In genomic region chr16:3878610-3879009, GRCh38 we compare ENCODE assay signal across 8 cellular contexts. TPM values are rescaled to one million over a fixed set of nuclear protein-coding genes. Genes with fewer than 3 reads are reported as not detected.
DNase-seq lines count a peak whose midpoint lies in the region; ATAC-seq and TF ChIP-seq lines count a peak whose summit lies in the region.

No MANE protein-coding gene starts in this region.

- H2AK5ac ChIP-seq in IMR-90 (ENCODE audit: low read depth, low read length): no peak overlapping the region

- ATAC-seq in IMR-90 (ENCODE audit: low read depth): no peak
- ATAC-seq in GM18873 (IDR thresholded peaks at IDR 0.05; ENCODE audit: low FRiP score, unreplicated experiment): no peak
- no peak for ATAC-seq in GM21737 (IDR thresholded peaks at IDR 0.05; ENCODE audit: unreplicated experiment)
- ATAC-seq in body of pancreas: no peak

- H3K9ac ChIP-seq in IMR-90 (ENCODE audit: low read depth, low read length): peak overlapping the region; percentile 74; the same call in 1 of the 2 replicates

- POLR2A ChIA-PET in IMR-90 (lab: Charles Lee; ENCODE audit: unreplicated experiment): interaction anchor here (0.5 kb wide), 1 partner anchor 229 kb away, joined by 20 read pairs; no protein-coding TSS in a partner anchor

- no peak overlapping the region for H2AK9ac ChIP-seq in IMR-90 (replicated peaks; ENCODE audit: low read depth, low read length, poor library complexity)

- H3K27ac ChIP-seq in IMR-90 (ENCODE audit: insufficient read depth, low read length) (no peak overlapping the region), body of pancreas (no peak overlapping the region)

- H3K9me1 ChIP-seq in IMR-90 (ENCODE audit: insufficient read depth, low read length): peaks cover 31% of the 10 kb centered on the region

- H3K9me3 ChIP-seq in IMR-90 (ENCODE audit: control insufficient read depth, insufficient read depth, low read length): no peaks in the 10 kb centered on the region
- H3K9me3 ChIP-seq in mononuclear cell (ENCODE audit: low read depth, low read length): no peaks in the 10 kb centered on the region
- no peaks in the 10 kb centered on the region for H3K9me3 ChIP-seq in body of pancreas

- peaks cover 27% of the 10 kb centered on the region for H3K4me1 ChIP-seq in IMR-90 (ENCODE audit: control insufficient read depth, insufficient read depth, low read length)
- H3K4me1 ChIP-seq in mononuclear cell (ENCODE audit: insufficient read depth, low read length): peaks cover 59% of the 10 kb centered on the region
- H3K4me1 ChIP-seq in body of pancreas: peaks cover 57% of the 10 kb centered on the region

- H3K79me1 ChIP-seq in IMR-90 (ENCODE audit: low read depth in 1 of 2, low read length in 2 of 2): peaks cover 4 to 66% of the 10 kb centered on the region in 2 experiments

- CTCF ChIA-PET in IMR-90 (lab: Yijun Ruan, JAX): interaction anchor here (0.6 to 1.6 kb wide), 4 partner anchors 40 to 188 kb away, joined by 3 to 4 read pairs (median 4); no protein-coding TSS in a partner anchor

- no peak overlapping the region for H4K8ac ChIP-seq in IMR-90 (ENCODE audit: low read depth in 2 of 2, low read length in 2 of 2)

- H3K4me3 ChIP-seq in AG09309 (ENCODE audit: control insufficient read depth, low read depth, low read length) (peak overlapping the region; percentile 97), IMR-90 (ENCODE audit: insufficient read depth, low read depth, low read length) (peak overlapping the region; percentile 76), astrocyte of the spinal cord (ENCODE audit: low read depth, low read length) (peak overlapping the region; percentile 84), mononuclear cell (ENCODE audit: low read length) (peak overlapping the region; percentile 71), body of pancreas (no peak overlapping the region)

- no peak overlapping the region for H3K4ac ChIP-seq in IMR-90 (ENCODE audit: low read depth, low read length)

- H3K56ac ChIP-seq in IMR-90 (ENCODE audit: extremely low read depth, insufficient read depth, low read length): peak overlapping the region; percentile 48; the same call in 1 of the 2 replicates

- TF ChIP-seq CTCF in AG09309 (IDR thresholded peaks at IDR 0.05; ENCODE audit: control insufficient read depth, insufficient read depth, low read depth, low read length, missing control alignments): no peak
- no peak for TF ChIP-seq CTCF in IMR-90 (conservative IDR thresholded peaks at IDR 0.05; ENCODE audit: low read depth, low read length)
- no peak for TF ChIP-seq CTCF in astrocyte of the spinal cord (IDR thresholded peaks at IDR 0.05; ENCODE audit: low read depth, low read length)
- TF ChIP-seq CTCF in body of pancreas (IDR thresholded peaks at IDR 0.05): no peak

- H2BK5ac ChIP-seq in IMR-90 (ENCODE audit: low read depth, low read length, poor library complexity, severe bottlenecking): no peak overlapping the region

- intact Hi-C loops in IMR-90 (cut with micrococcal nuclease) (loop anchor here (1.0 to 5.0 kb wide), 5 partner anchors 106 to 374 kb away; partner anchors contain the start of gene ADCY9), body of pancreas (cut with DNase I) (loop anchor here (10.0 kb wide), 3 partner anchors 94 to 184 kb away; no protein-coding TSS in a partner anchor)

- H2AFZ ChIP-seq in IMR-90 (replicated peaks; ENCODE audit: low read length, poor library complexity): no peak overlapping the region

- peak overlapping the region; percentile 87 for H3K4me2 ChIP-seq in IMR-90 (ENCODE audit: low read depth, low read length)

- TSS peak; percentile 44 for BruUV-seq in IMR-90 (replicated peaks; lab: Mats Ljungman, UMichigan)

- H2BK120ac ChIP-seq in IMR-90 (ENCODE audit: low read depth, low read length): no peak overlapping the region

- no peak for TF ChIP-seq POLR2A in IMR-90 (IDR thresholded peaks at IDR 0.05; ENCODE audit: low read depth, low read length)
- no peak for TF ChIP-seq POLR2A in body of pancreas (IDR thresholded peaks at IDR 0.05)

- H3K36me3 ChIP-seq in IMR-90 (ENCODE audit: control insufficient read depth, insufficient read depth, low read length): no peaks in the 10 kb centered on the region; the same call in 1 of the 2 replicates
- H3K36me3 ChIP-seq in body of pancreas (replicated peaks in 1 of 2; ENCODE audit: insufficient read depth in 1 of 2, low read depth in 2 of 2): no peaks in the 10 kb centered on the region

- H2BK15ac ChIP-seq in IMR-90 (ENCODE audit: low read depth, low read length): no peak overlapping the region

- in situ Hi-C loops in IMR-90 (cut with MboI; ENCODE audit: low sequenced_read_pairs) (no loop called here), astrocyte of the spinal cord (cut with HindIII; ENCODE audit: low sequenced_read_pairs) (no loop called here)

- dilution Hi-C loops in IMR-90 (cut with HindIII; ENCODE audit: low sequenced_read_pairs, unreplicated experiment): no loop called here

- 0% methylated on average over 1 of the region's 8 CpGs; no CpG with 5 or more reads in 1 of the 2 experiments for WGBS in IMR-90 (ENCODE audit: extremely low coverage in 2 of 2, insufficient read length in 1 of 2), 2 experiments
- 4 to 10% methylated on average over 8 of the region's 8 CpGs for WGBS in body of pancreas, 2 donors

- H2BK20ac ChIP-seq in IMR-90 (ENCODE audit: low read depth, low read length): no peak overlapping the region

- H3K18ac ChIP-seq in IMR-90 (ENCODE audit: low read depth, low read length): no peak overlapping the region

- peak overlapping the region; percentile 89; the same call in 1 of the 2 replicates for H3K23ac ChIP-seq in IMR-90 (ENCODE audit: low read depth, low read length)

- H4K5ac ChIP-seq in IMR-90 (ENCODE audit: low read depth, low read length): no peak overlapping the region

- no peak overlapping the region for H3K14ac ChIP-seq in IMR-90 (replicated peaks; ENCODE audit: low read depth, low read length)

- no peak overlapping the region for H4K91ac ChIP-seq in IMR-90 (ENCODE audit: insufficient read depth, low read depth, low read length)

- DNase-seq in AG09309 (ENCODE audit: low read depth) (no peak), IMR-90 (peak; percentile 38), astrocyte of the spinal cord (ENCODE audit: low read depth, low spot score) (peak; percentile 37), body of pancreas (no peak)
- no peak for DNase-seq in stimulated activated CD4-positive, alpha-beta T cell treated with anti-CD3 and anti-CD28 coated beads, Interleukin-1b, Interleukin-23, amount 100 ng/mL, for 48 hours

- peaks cover 63% of the 10 kb centered on the region for H4K20me1 ChIP-seq in IMR-90 (ENCODE audit: insufficient read depth, low read length)

- no peak for TF ChIP-seq RAD21 in IMR-90 (IDR thresholded peaks at IDR 0.05; ENCODE audit: low read length)

- H3K27me3 ChIP-seq in IMR-90 (ENCODE audit: control insufficient read depth, insufficient read depth, low read length) (no peaks in the 10 kb centered on the region), mononuclear cell (ENCODE audit: insufficient read depth, low read length) (no peaks in the 10 kb centered on the region), body of pancreas (no peaks in the 10 kb centered on the region)

TF ChIP-seq in IMR-90, 13 proteins besides CTCF, POLR2A, EP300 and RAD21:
- no peak for TF ChIP-seq MAFK (IDR thresholded peaks at IDR 0.05; ENCODE audit: low read depth, low read length)
- no peak for TF ChIP-seq FOS (IDR thresholded peaks at IDR 0.05; ENCODE audit: low read depth, low read length)
- no peak for TF ChIP-seq SMC3 (IDR thresholded peaks at IDR 0.05; ENCODE audit: low read depth, low read length)
- TF ChIP-seq ELK1 (IDR thresholded peaks at IDR 0.05; ENCODE audit: borderline replicate concordance, low read depth, low read length): no peak
- no peak for TF ChIP-seq RCOR1 (IDR thresholded peaks at IDR 0.05; ENCODE audit: insufficient replicate concordance, low read length)
- TF ChIP-seq NFE2L2 (IDR thresholded peaks at IDR 0.05; ENCODE audit: low read depth, low read length): no peak
- TF ChIP-seq CHD1 (IDR thresholded peaks at IDR 0.05; ENCODE audit: low read depth, low read length): no peak

RNA-seq across cellular contexts. Expression of gene CREBBP, which starts 1.9 kb away (rescaled TPM):
- total RNA-seq in IMR-90 (2012; rRNA removed) (7.3 and 8.3 TPM in 2 replicates), mononuclear cell (109 TPM), body of pancreas (10 to 100 TPM; 35.3 to 57.7 TPM)
- polyA plus RNA-seq in IMR-90 (2012; rRNA removed): 12.5 and 14.4 TPM in 2 replicates
- 3.9 and 6.7 TPM in 2 replicates for polyA plus RNA-seq in IMR-90 (2012; cell fraction: cytosol; rRNA removed)
- polyA plus RNA-seq in IMR-90 (2012; cell fraction: nucleus; rRNA removed; ENCODE audit: low replicate concordance): 20.8 and 24.3 TPM in 2 replicates

Comparison
In these comparisons a context has a peak if more than half of its experiments do, and no peak if none do; other contexts are left out.
1. DNase-seq: peak in IMR-90 (single experiment) and astrocyte of the spinal cord (single experiment); none in AG09309 (single experiment), stimulated activated CD4-positive, alpha-beta T cell treated with anti-CD3 and anti-CD28 coated beads, Interleukin-1b, Interleukin-23, amount 100 ng/mL, for 48 hours (single experiment) and body of pancreas (0 of 4).
2. H3K4me3 ChIP-seq: peak in AG09309 (single experiment), IMR-90 (single experiment), astrocyte of the spinal cord (single experiment) and mononuclear cell (single experiment); none in body of pancreas (0 of 2).